Comparison of ENCODE assay signal across 8 cellular contexts in genomic region chr7:76358478-76359110, GRCh38. TPM values are rescaled to one million over a fixed set of nuclear protein-coding genes. Genes with fewer than 3 reads are reported as not detected.
DNase-seq lines count a peak whose midpoint lies in the region; ATAC-seq and TF ChIP-seq lines count a peak whose summit lies in the region.

TSS of gene YWHAG (minus strand) at chr7:76358991. CDS start at chr7:76358808, 183 bp downstream.

- TF ChIP-seq CTCF in AG09309 (IDR thresholded peaks at IDR 0.05; ENCODE audit: control insufficient read depth, insufficient read depth, low read depth, low read length, missing control alignments) = no peak
- TF ChIP-seq CTCF in coronary artery (IDR thresholded peaks at IDR 0.05) = no peak

- CTCF ChIA-PET in activated CD4-positive, alpha-beta T cell treated with anti-CD3 and anti-CD28 coated beads for 36 hours (lab: Charles Lee) = interaction anchor here (0.8 to 1.9 kb wide), 4 partner anchors 9 to 41 kb away, joined by 3 to 7 read pairs (median 6); no protein-coding TSS in a partner anchor

- H3K4me3 Mint-ChIP-seq in activated CD4-positive, alpha-beta T cell treated with anti-CD3 and anti-CD28 coated beads for 36 hours = peak within 1 kb of the TSS; percentile 99

- no peaks in the 10 kb centered on the region for H3K27me3 Mint-ChIP-seq in activated CD4-positive, alpha-beta T cell treated with anti-CD3 and anti-CD28 coated beads for 36 hours

- peaks cover 39% of the 10 kb centered on the region for H3K4me1 Mint-ChIP-seq in activated CD4-positive, alpha-beta T cell treated with anti-CD3 and anti-CD28 coated beads for 36 hours

- intact Hi-C loops in activated CD4-positive, alpha-beta T cell treated with anti-CD3 and anti-CD28 coated beads for 36 hours (cut with DNase I, micrococcal nuclease) = loop anchor here (1.0 to 2.0 kb wide), 11 partner anchors 15 to 480 kb away; partner anchors contain the start of genes MDH2 (in 1 of the 2) and POR (in 1 of the 2)

- ATAC-seq in GM18870 (IDR thresholded peaks at IDR 0.05; ENCODE audit: unreplicated experiment) = peak; percentile 31
- ATAC-seq in HG03103 (IDR thresholded peaks at IDR 0.05; ENCODE audit: low read depth, unreplicated experiment) = peak; percentile 39
- ATAC-seq in activated CD4-positive, alpha-beta T cell treated with anti-CD3 and anti-CD28 coated beads for 36 hours = peak; percentile 60
- ATAC-seq in left lobe of liver = peak; percentile 90

- peak within 1 kb of the TSS; percentile 95 to 99 for H3K27ac ChIP-seq in coronary artery

- H3K36me3 Mint-ChIP-seq in activated CD4-positive, alpha-beta T cell treated with anti-CD3 and anti-CD28 coated beads for 36 hours (ENCODE audit: low read depth) = peaks cover 40% of the 10 kb centered on the region

- H3K27ac Mint-ChIP-seq in activated CD4-positive, alpha-beta T cell treated with anti-CD3 and anti-CD28 coated beads for 36 hours = peak within 1 kb of the TSS; percentile 96

- no peaks in the 10 kb centered on the region for H3K9me3 Mint-ChIP-seq in activated CD4-positive, alpha-beta T cell treated with anti-CD3 and anti-CD28 coated beads for 36 hours (ENCODE audit: low read depth)

- no peak for DNase-seq in AG09309 (ENCODE audit: low read depth)
- peak; percentile 74 for DNase-seq in NCI-H226
- peak; percentile 95 for DNase-seq in activated CD4-positive, alpha-beta T cell treated with anti-CD3 and anti-CD28 coated beads for 36 hours
- peak; percentile 94 for DNase-seq in coronary artery (ENCODE audit: low spot score)
- DNase-seq in left lobe of liver (ENCODE audit: low spot score) = peak; percentile 92
- DNase-seq in stimulated activated CD4-positive, alpha-beta T cell treated with anti-CD3 and anti-CD28 coated beads, Interleukin-2, amount 100 ng/mL, for 48 hours = peak; percentile 85 to 92

- H3K4me3 ChIP-seq in AG09309 (ENCODE audit: control insufficient read depth, low read depth, low read length) = peak within 1 kb of the TSS; percentile 94
- H3K4me3 ChIP-seq in coronary artery = peak within 1 kb of the TSS; percentile 86

- POLR2A ChIA-PET in activated CD4-positive, alpha-beta T cell treated with anti-CD3 and anti-CD28 coated beads for 36 hours (lab: Charles Lee) = interaction anchor here (0.6 to 2.2 kb wide), 2 partner anchors 15 to 66 kb away, joined by 7 to 10 read pairs; partner anchors contain the start of gene ZP3

RNA-seq across cellular contexts. Expression of gene YWHAG, which starts in this region (rescaled TPM):
- 100 to 1,000 TPM; 140 to 144 TPM for total RNA-seq in activated CD4-positive, alpha-beta T cell treated with anti-CD3 and anti-CD28 coated beads for 36 hours
- total RNA-seq in left lobe of liver = 44.8 TPM

Comparison
In these comparisons a context has a peak if more than half of its experiments do, and no peak if none do; other contexts are left out.
1. ATAC-seq: peak in every context shown above with its lines; median percentile 90 in left lobe of liver; 60 in activated CD4-positive, alpha-beta T cell treated with anti-CD3 and anti-CD28 coated beads for 36 hours; 39 in HG03103; 31 in GM18870.